ENCODE assay signal across 22 cellular contexts in the genomic region with DNA sequence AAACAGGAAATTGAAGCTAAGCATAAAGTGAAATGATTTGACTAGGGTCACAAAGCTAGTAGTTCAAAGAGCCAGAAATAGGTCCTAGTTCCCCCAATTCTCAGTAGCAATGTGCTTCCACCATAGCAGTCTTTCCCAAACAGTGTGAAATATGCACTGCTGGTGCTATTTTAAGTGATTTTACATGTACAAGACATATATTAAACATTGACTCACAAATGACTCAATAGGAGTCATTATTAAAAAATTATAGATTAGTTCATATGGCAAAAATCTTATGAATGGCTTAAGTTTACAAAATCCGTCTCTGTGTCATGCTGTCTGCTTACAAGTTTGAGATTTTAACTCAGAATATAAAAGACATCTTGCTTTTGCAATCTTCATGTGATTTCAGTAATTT. TPM values are rescaled to one million over a fixed set of nuclear protein-coding genes. Genes with fewer than 3 reads are reported as not detected.
A peak's percentile ranks its signal among the peaks of the same experiment; 100 is the strongest.
DNase-seq lines count a peak whose midpoint lies in the region; ATAC-seq, FAIRE-seq and TF ChIP-seq lines count a peak whose summit lies in the region.
"Had no signal": no experiment of that assay in that cellular context is flagged by ENCODE, and none has a peak within 500 bp of the region (broad histone marks: within the 10 kb centered on the region; RNA-seq: fewer than 3 reads in every experiment).

No MANE protein-coding gene starts in this region.

- BruUV-seq in OCI-LY7 (replicated peaks; lab: Mats Ljungman, UMichigan), result no TSS peak
- no TSS peak for BruUV-seq in endothelial cell of umbilical vein (replicated peaks; lab: Mats Ljungman, UMichigan)

- H3K4me2 ChIP-seq in OCI-LY7 (ENCODE audit: low read length) (peak overlapping the region; percentile 41), endothelial cell of umbilical vein (ENCODE audit: insufficient read depth, low read length) (no peak overlapping the region)
- H3K4me2 ChIP-seq: BLaER1 treated with 17β-estradiol and CSF1 and Interleukin-3, amounts not matched to agents 10 nM and 100 nM had no signal

- dilution Hi-C loops in endothelial cell of umbilical vein (cut with MboI; ENCODE audit: extremely low pct_ligation_motif_present, low sequenced_read_pairs), result no loop called here

- H3K36me3 ChIP-seq in OCI-LY7 (ENCODE audit: insufficient read depth, low read length), result peaks cover 95% of the 10 kb centered on the region
- H3K36me3 ChIP-seq in endothelial cell of umbilical vein (ENCODE audit: control insufficient read depth in 2 of 2, extremely low read depth in 1 of 2, insufficient read depth in 2 of 2, low read length in 2 of 2), result no peaks in the 10 kb centered on the region
- H3K36me3 ChIP-seq: lower lobe of right lung, Peyer's patch, thyroid gland had no signal

- no peaks in the 10 kb centered on the region for H3K9me3 ChIP-seq in OCI-LY7 (ENCODE audit: low read length)
- no peaks in the 10 kb centered on the region for H3K9me3 ChIP-seq in endothelial cell of umbilical vein (replicated peaks; ENCODE audit: control insufficient read depth, insufficient read depth, low read length)
- no peaks in the 10 kb centered on the region for H3K9me3 ChIP-seq in right cardiac atrium (ENCODE audit: control insufficient read depth, low read length)
- no peaks in the 10 kb centered on the region for H3K9me3 ChIP-seq in CD4-positive, alpha-beta T cell (ENCODE audit: control insufficient read depth, low read length)
- H3K9me3 ChIP-seq: BLaER1 treated with 17β-estradiol and CSF1 and Interleukin-3, amounts not matched to agents 10 nM and 100 nM; lower lobe of right lung; Peyer's patch; thyroid gland had no signal

- no peaks in the 10 kb centered on the region for H3K27me3 ChIP-seq in endothelial cell of umbilical vein (ENCODE audit: control insufficient read depth in 2 of 2, insufficient read depth in 2 of 2, low read length in 2 of 2)
- no peaks in the 10 kb centered on the region for H3K27me3 ChIP-seq in right cardiac atrium (ENCODE audit: control insufficient read depth, insufficient read depth)
- H3K27me3 ChIP-seq in CD4-positive, alpha-beta T cell (ENCODE audit: control insufficient read depth, insufficient read depth, low read length), result no peaks in the 10 kb centered on the region
- H3K27me3 ChIP-seq: BLaER1 treated with 17β-estradiol and CSF1 and Interleukin-3, amounts not matched to agents 10 nM and 100 nM; Peyer's patch; thyroid gland had no signal

- no peaks in the 10 kb centered on the region for H3K9me1 ChIP-seq in endothelial cell of umbilical vein (replicated peaks; ENCODE audit: control insufficient read depth, extremely low read depth, insufficient read depth, low read length)

- no peaks in the 10 kb centered on the region for H3K4me1 Mint-ChIP-seq in naive thymus-derived CD8-positive, alpha-beta T cell
- no peaks in the 10 kb centered on the region for H3K4me1 Mint-ChIP-seq in CD4-positive, alpha-beta T cell (ENCODE audit: low read depth)
- H3K4me1 Mint-ChIP-seq: activated naive CD8-positive, alpha-beta T cell treated with anti-CD3 and anti-CD28 coated beads, Interleukin-2, amount 50 U/mL, for 24 hours; central memory CD8-positive, alpha-beta T cell; endodermal cell; naive B cell; stimulated activated memory B cell treated with anti-CD40 and anti-IgM and Interleukin-4, amounts not matched to agents 10 μg/mL and 1 μg/mL and 100 μg/mL, for 72 hours had no signal

- H3K27ac Mint-ChIP-seq in naive thymus-derived CD8-positive, alpha-beta T cell, result no peak overlapping the region
- H3K27ac Mint-ChIP-seq in CD4-positive, alpha-beta T cell, result no peak overlapping the region
- H3K27ac Mint-ChIP-seq: activated naive CD8-positive, alpha-beta T cell treated with anti-CD3 and anti-CD28 coated beads, Interleukin-2, amount 50 U/mL, for 24 hours; activated T-helper 1 cell treated with anti-CD3 and anti-CD28 coated beads, Interleukin-12 subunit alpha, Interleukin-12 subunit beta, Interleukin-2, Interleukin-4 antibody, amounts not matched to agents 30 ng/mL and 10 ng/mL and 1 ng/mL, durations not matched to agents 14 hours and 24 hours and 36 hours; endodermal cell; naive B cell; stimulated activated memory B cell treated with anti-CD40 and anti-IgM and Interleukin-4, amounts not matched to agents 10 μg/mL and 1 μg/mL and 100 μg/mL, for 72 hours had no signal

- no peak overlapping the region for H3K9ac ChIP-seq in endothelial cell of umbilical vein (replicated peaks; ENCODE audit: extremely low read depth, insufficient read depth, low read length)
- H3K9ac ChIP-seq: BLaER1 treated with 17β-estradiol and CSF1 and Interleukin-3, amounts not matched to agents 10 nM and 100 nM had no signal

- no peaks in the 10 kb centered on the region for H3K9me2 ChIP-seq in OCI-LY7 (ENCODE audit: insufficient read depth, low read length)

- no peak overlapping the region for H3K4me3 ChIP-seq in OCI-LY7 (ENCODE audit: low read depth, low read length, poor library complexity, severe bottlenecking)
- no peak overlapping the region for H3K4me3 ChIP-seq in endothelial cell of umbilical vein (replicated peaks in 1 of 3; ENCODE audit: insufficient read depth in 1 of 3, low read depth in 1 of 3, low read length in 3 of 3)
- no peak overlapping the region for H3K4me3 ChIP-seq in right cardiac atrium (ENCODE audit: low read length)
- H3K4me3 ChIP-seq: BLaER1 treated with 17β-estradiol and CSF1 and Interleukin-3, amounts not matched to agents 10 nM and 100 nM; lower lobe of right lung; Peyer's patch; thyroid gland had no signal

- H2AFZ ChIP-seq in OCI-LY7 (ENCODE audit: low read length) (no peak overlapping the region), endothelial cell of umbilical vein (ENCODE audit: low read depth, low read length) (peak overlapping the region; percentile 41)

- POLR2A ChIA-PET in OCI-LY7 (lab: Charles Lee), result interaction anchor here (1.7 to 2.3 kb wide), 2 partner anchors 11 to 21 kb away, joined by 7 to 8 read pairs; a partner anchor contains a TSS
- POLR2A ChIA-PET in endothelial cell of umbilical vein (lab: Charles Lee), result interaction anchor here (0.8 kb wide), 1 partner anchor 21 kb away, joined by 3 read pairs; a partner anchor contains a TSS
- POLR2A ChIA-PET in naive thymus-derived CD8-positive, alpha-beta T cell (lab: Charles Lee), result no interaction called here
- POLR2A ChIA-PET in CD4-positive, alpha-beta T cell (lab: Charles Lee), result no interaction called here

- no peak for FAIRE-seq in endothelial cell of umbilical vein (lab: Jason Lieb, UNC)

- no peaks in the 10 kb centered on the region for H3K27me3 Mint-ChIP-seq in naive thymus-derived CD8-positive, alpha-beta T cell
- no peaks in the 10 kb centered on the region for H3K27me3 Mint-ChIP-seq in CD4-positive, alpha-beta T cell
- H3K27me3 Mint-ChIP-seq: activated naive CD8-positive, alpha-beta T cell treated with anti-CD3 and anti-CD28 coated beads, Interleukin-2, amount 50 U/mL, for 24 hours; central memory CD8-positive, alpha-beta T cell; naive B cell; stimulated activated memory B cell treated with anti-CD40 and anti-IgM and Interleukin-4, amounts not matched to agents 10 μg/mL and 1 μg/mL and 100 μg/mL, for 72 hours had no signal

- CTCF ChIA-PET in OCI-LY7 (lab: Charles Lee; ENCODE audit: unreplicated experiment), result no interaction called here
- CTCF ChIA-PET in endothelial cell of umbilical vein (lab: Charles Lee), result interaction anchor here (1.6 kb wide), 1 partner anchor 184 kb away, joined by 4 read pairs; no protein-coding TSS in a partner anchor
- CTCF ChIA-PET in CD4-positive, alpha-beta T cell (lab: Charles Lee), result no interaction called here

- WGBS in right cardiac atrium, result 87% methylated on average over 1 of the region's 1 CpG

- H3K4me1 ChIP-seq in OCI-LY7 (ENCODE audit: insufficient read depth, low read length, poor library complexity, severe bottlenecking), result peaks cover 10% of the 10 kb centered on the region
- peaks cover 34% of the 10 kb centered on the region for H3K4me1 ChIP-seq in endothelial cell of umbilical vein (ENCODE audit: control insufficient read depth, extremely low read depth, insufficient read depth, low read length)
- no peaks in the 10 kb centered on the region for H3K4me1 ChIP-seq in right cardiac atrium (ENCODE audit: control insufficient read depth, insufficient read depth, low read length)
- H3K4me1 ChIP-seq: BLaER1 treated with 17β-estradiol and CSF1 and Interleukin-3, amounts not matched to agents 10 nM and 100 nM; lower lobe of right lung; Peyer's patch; thyroid gland had no signal

- peak overlapping the region; percentile 31 for H3K27ac ChIP-seq in OCI-LY7 (ENCODE audit: low read depth, low read length, poor library complexity, severe bottlenecking)
- peak overlapping the region; percentile 37 for H3K27ac ChIP-seq in endothelial cell of umbilical vein (ENCODE audit: insufficient read depth, low read depth, low read length)
- H3K27ac ChIP-seq in right cardiac atrium (ENCODE audit: low read length), result no peak overlapping the region
- no peak overlapping the region for H3K27ac ChIP-seq in CD4-positive, alpha-beta T cell (ENCODE audit: low read depth, low read length)
- H3K27ac ChIP-seq: BLaER1 treated with 17β-estradiol and CSF1 and Interleukin-3, amounts not matched to agents 10 nM and 100 nM; lower lobe of right lung; Peyer's patch; thyroid gland; VCaP had no signal

- peaks cover 8% of the 10 kb centered on the region; the same call in 1 of the 2 replicates for H3K79me2 ChIP-seq in OCI-LY7 (ENCODE audit: insufficient read depth, low read depth, low read length)
- peaks cover 4% of the 10 kb centered on the region for H3K79me2 ChIP-seq in endothelial cell of umbilical vein (ENCODE audit: control insufficient read depth, insufficient read depth, low read length)

- no peak for TF ChIP-seq CTCF in OCI-LY7 (conservative IDR thresholded peaks at IDR 0.05; ENCODE audit: low read length)
- TF ChIP-seq CTCF in endothelial cell of umbilical vein (IDR thresholded peaks at IDR 0.05; ENCODE audit: extremely low read depth in 1 of 2, insufficient read depth in 1 of 2, low read depth in 1 of 2, low read length in 2 of 2), result no peak
- no peak for TF ChIP-seq CTCF in CD4-positive, alpha-beta T cell (IDR thresholded peaks at IDR 0.05)

- H3K9me3 Mint-ChIP-seq in naive thymus-derived CD8-positive, alpha-beta T cell, result no peaks in the 10 kb centered on the region
- no peaks in the 10 kb centered on the region for H3K9me3 Mint-ChIP-seq in CD4-positive, alpha-beta T cell
- H3K9me3 Mint-ChIP-seq: activated naive CD8-positive, alpha-beta T cell treated with anti-CD3 and anti-CD28 coated beads, Interleukin-2, amount 50 U/mL, for 24 hours; activated T-helper 1 cell treated with anti-CD3 and anti-CD28 coated beads, Interleukin-12 subunit alpha, Interleukin-12 subunit beta, Interleukin-2, Interleukin-4 antibody, amounts not matched to agents 30 ng/mL and 10 ng/mL and 1 ng/mL, durations not matched to agents 14 hours and 24 hours and 36 hours; central memory CD8-positive, alpha-beta T cell; endodermal cell; naive B cell; stimulated activated memory B cell treated with anti-CD40 and anti-IgM and Interleukin-4, amounts not matched to agents 10 μg/mL and 1 μg/mL and 100 μg/mL, for 72 hours had no signal

- intact Hi-C loops in OCI-LY7 (cut with micrococcal nuclease; ENCODE audit: unreplicated experiment) (no loop called here), endothelial cell of umbilical vein (cut with micrococcal nuclease) (no loop called here), right cardiac atrium (cut with DNase I) (no loop called here)
- intact Hi-C loops in CD4-positive, alpha-beta T cell (cut with DNase I, micrococcal nuclease), result no loop called here

- TF ChIP-seq POLR2A in endothelial cell of umbilical vein (IDR thresholded peaks at IDR 0.05; ENCODE audit: low read depth, low read length), result no peak

- no peaks in the 10 kb centered on the region for H3K36me3 Mint-ChIP-seq in naive thymus-derived CD8-positive, alpha-beta T cell
- no peaks in the 10 kb centered on the region for H3K36me3 Mint-ChIP-seq in CD4-positive, alpha-beta T cell (ENCODE audit: low read depth)
- H3K36me3 Mint-ChIP-seq: naive B cell had no signal

- no peak for ATAC-seq in right cardiac atrium
- ATAC-seq in naive thymus-derived CD8-positive, alpha-beta T cell, result no peak
- no peak for ATAC-seq in CD4-positive, alpha-beta T cell (ENCODE audit: poor library complexity)
- ATAC-seq: activated naive CD8-positive, alpha-beta T cell treated with anti-CD3 and anti-CD28 coated beads, Interleukin-2, amount 50 U/mL, for 24 hours; lower lobe of right lung; stimulated activated memory B cell treated with anti-CD40 and anti-IgM and Interleukin-4, amounts not matched to agents 10 μg/mL and 1 μg/mL and 100 μg/mL, for 72 hours had no signal

- no peak overlapping the region for H3K4me3 Mint-ChIP-seq in naive thymus-derived CD8-positive, alpha-beta T cell
- H3K4me3 Mint-ChIP-seq in CD4-positive, alpha-beta T cell, result no peak overlapping the region
- H3K4me3 Mint-ChIP-seq: activated naive CD8-positive, alpha-beta T cell treated with anti-CD3 and anti-CD28 coated beads, Interleukin-2, amount 50 U/mL, for 24 hours; activated T-helper 1 cell treated with anti-CD3 and anti-CD28 coated beads, Interleukin-12 subunit alpha, Interleukin-12 subunit beta, Interleukin-2, Interleukin-4 antibody, amounts not matched to agents 30 ng/mL and 10 ng/mL and 1 ng/mL, durations not matched to agents 14 hours and 24 hours and 36 hours; central memory CD8-positive, alpha-beta T cell; endodermal cell; naive B cell; stimulated activated memory B cell treated with anti-CD40 and anti-IgM and Interleukin-4, amounts not matched to agents 10 μg/mL and 1 μg/mL and 100 μg/mL, for 72 hours had no signal

- DNase-seq in ELR (ENCODE audit: low read depth), result peak; percentile 90
- no peak for DNase-seq in OCI-LY7 (ENCODE audit: low spot score)
- peak; percentile 36 for DNase-seq in endothelial cell of umbilical vein (ENCODE audit: low read depth, low spot score)
- peak; percentile 58 for DNase-seq in non-pigmented ciliary epithelial cell (ENCODE audit: low read depth)
- DNase-seq in DMS114 treated with DMSO at 0.1 percent for 48 hours (lab: John Stamatoyannopoulos, UW; ENCODE audit: unreplicated experiment), result no peak
- DNase-seq in right cardiac atrium, result no peak
- no peak for DNase-seq in naive thymus-derived CD8-positive, alpha-beta T cell
- no peak for DNase-seq in CD4-positive, alpha-beta T cell
- DNase-seq: activated naive CD8-positive, alpha-beta T cell treated with anti-CD3 and anti-CD28 coated beads, Interleukin-2, amount 50 U/mL, for 24 hours; endodermal cell; lower lobe of right lung; naive B cell; NCI-H1417; Peyer's patch; posterior cingulate gyrus; stimulated activated CD4-positive, alpha-beta T cell treated with anti-CD3 and anti-CD28 coated beads, Interleukin-12 subunit alpha, Interleukin-12 subunit beta, amount 100 ng/mL, for 4 hours; thyroid gland had no signal

- H4K20me1 ChIP-seq in OCI-LY7 (ENCODE audit: insufficient read depth, low read length) (no peaks in the 10 kb centered on the region), endothelial cell of umbilical vein (replicated peaks; ENCODE audit: control insufficient read depth, extremely low read depth, insufficient read depth, low read length) (no peaks in the 10 kb centered on the region)
- H4K20me1 ChIP-seq: BLaER1 treated with 17β-estradiol and CSF1 and Interleukin-3, amounts not matched to agents 10 nM and 100 nM had no signal

RNA-seq across cellular contexts. Expression of a gene that starts 21.4 kb away (rescaled TPM):
- 36.4 and 41.5 TPM in 2 replicates for total RNA-seq in OCI-LY7 (2014; rRNA removed; shearing (Covaris generic))
- 42.3 and 47.1 TPM in 2 replicates for total RNA-seq in OCI-LY7 (2022)
- total RNA-seq in endothelial cell of umbilical vein, result 14.1 and 18.5 TPM in 2 replicates
- 2.2 and 2.5 TPM in 2 replicates for polyA plus RNA-seq in endothelial cell of umbilical vein
- polyA plus RNA-seq in endothelial cell of umbilical vein (2011; cell fraction: cytosol; rRNA removed), result 5.5 and 5.7 TPM in 2 replicates
- 9.9 and 17.3 TPM in 2 replicates for polyA plus RNA-seq in endothelial cell of umbilical vein (2011; cell fraction: nucleus; rRNA removed)
- polyA plus RNA-seq in endothelial cell of umbilical vein (2012), result 6.6 and 13.6 TPM in 2 replicates
- 9.1 and 15.0 TPM in 2 replicates for polyA minus RNA-seq in endothelial cell of umbilical vein
- 15.1 TPM for polyA minus RNA-seq in endothelial cell of umbilical vein (2011; cell fraction: cytosol; rRNA and poly(A)+ RNA removed)
- polyA minus RNA-seq in endothelial cell of umbilical vein (2011; cell fraction: nucleus; rRNA and poly(A)+ RNA removed), result 41.4 and 60.8 TPM in 2 replicates
- under 1 TPM; 0.11 to 0.32 (median 0.23) TPM for total RNA-seq in right cardiac atrium
- 0.07 TPM for polyA plus RNA-seq in right cardiac atrium
- under 1 TPM; 0.39 to 0.52 TPM for total RNA-seq in naive thymus-derived CD8-positive, alpha-beta T cell
- polyA plus RNA-seq in naive thymus-derived CD8-positive, alpha-beta T cell, result 1 to 10 TPM in 1 of 3 donors, under 1 TPM in 2; 0.20 to 1.2 (median 0.41) TPM
- total RNA-seq in CD4-positive, alpha-beta T cell, result 1 to 10 TPM; 3.4 to 5.3 TPM

RNA-seq across cellular contexts. Expression of a gene that starts 21.6 kb away (rescaled TPM):
- 11.7 and 18.9 TPM in 2 replicates for total RNA-seq in OCI-LY7 (2014; rRNA removed; shearing (Covaris generic))
- total RNA-seq in OCI-LY7 (2022) (19.5 and 19.7 TPM in 2 replicates), endothelial cell of umbilical vein (10.9 and 12.1 TPM in 2 replicates), right cardiac atrium (10 to 100 TPM in 1 of 4 donors, 1 to 10 TPM in 3; 8.7 to 10.2 (median 9.3) TPM)
- polyA plus RNA-seq in endothelial cell of umbilical vein (3.2 and 4.2 TPM in 2 replicates), right cardiac atrium (4.8 TPM)
- 3.9 and 5.0 TPM in 2 replicates for polyA plus RNA-seq in endothelial cell of umbilical vein (2011; cell fraction: cytosol; rRNA removed)
- 12.1 and 12.7 TPM in 2 replicates for polyA plus RNA-seq in endothelial cell of umbilical vein (2011; cell fraction: nucleus; rRNA removed)
- polyA plus RNA-seq in endothelial cell of umbilical vein (2012), result 8.0 TPM in 2 replicates
- polyA minus RNA-seq in endothelial cell of umbilical vein, result 22.8 and 26.7 TPM in 2 replicates
- 11.6 TPM for polyA minus RNA-seq in endothelial cell of umbilical vein (2011; cell fraction: cytosol; rRNA and poly(A)+ RNA removed)
- polyA minus RNA-seq in endothelial cell of umbilical vein (2011; cell fraction: nucleus; rRNA and poly(A)+ RNA removed), result 46.8 and 67.8 TPM in 2 replicates
- total RNA-seq in naive thymus-derived CD8-positive, alpha-beta T cell, result 10 to 100 TPM; 13.9 to 14.0 TPM
- polyA plus RNA-seq in naive thymus-derived CD8-positive, alpha-beta T cell, result 1 to 10 TPM; 4.4 to 7.1 (median 6.8) TPM
- 1 to 10 TPM; 3.5 to 4.4 TPM for total RNA-seq in CD4-positive, alpha-beta T cell

Comparison
In these comparisons a context has a peak if more than half of its experiments do, and no peak if none do; other contexts are left out.
1. DNase-seq: peak in ELR (single experiment), endothelial cell of umbilical vein (single experiment) and non-pigmented ciliary epithelial cell (single experiment); none in OCI-LY7 (single experiment), DMS114 treated with DMSO at 0.1 percent for 48 hours (single experiment), right cardiac atrium (0 of 3), naive thymus-derived CD8-positive, alpha-beta T cell (0 of 10) and CD4-positive, alpha-beta T cell (0 of 10).
2. H3K27ac ChIP-seq: peak in OCI-LY7 (single experiment) and endothelial cell of umbilical vein (single experiment); none in right cardiac atrium (single experiment) and CD4-positive, alpha-beta T cell (single experiment).
3. POLR2A ChIA-PET loops: an anchor here in OCI-LY7 (1.7 to 2.3 kb wide) and endothelial cell of umbilical vein (0.8 kb wide); none called in naive thymus-derived CD8-positive, alpha-beta T cell and CD4-positive, alpha-beta T cell.